ENCODE assay signal across 11 cellular contexts in genomic region chr15:48355377-48355776, GRCh38. TPM values are rescaled to one million over a fixed set of nuclear protein-coding genes. Genes with fewer than 3 reads are reported as not detected.
DNase-seq lines count a peak whose midpoint lies in the region; ATAC-seq and TF ChIP-seq lines count a peak whose summit lies in the region.
"Had no signal": no experiment of that assay in that cellular context is flagged by ENCODE, and none has a peak within 500 bp of the region (broad histone marks: within the 10 kb centered on the region; RNA-seq: fewer than 3 reads in every experiment).

No MANE protein-coding gene starts in this region.

- POLR2A ChIA-PET in activated CD4-positive, alpha-beta T cell treated with anti-CD3 and anti-CD28 coated beads, Interleukin-2, amount 10 ng/mL, durations not matched to agents 7 days and 5 days (lab: Charles Lee): no interaction called here

- TF ChIP-seq CTCF in Peyer's patch (IDR thresholded peaks at IDR 0.05): no peak

- H3K36me3 Mint-ChIP-seq in activated CD4-positive, alpha-beta T cell treated with anti-CD3 and anti-CD28 coated beads, Interleukin-2, amount 10 ng/mL, durations not matched to agents 7 days and 5 days (ENCODE audit: low read depth): no peaks in the 10 kb centered on the region

- no peak overlapping the region for H3K4me3 Mint-ChIP-seq in activated CD4-positive, alpha-beta T cell treated with anti-CD3 and anti-CD28 coated beads, Interleukin-2, amount 10 ng/mL, durations not matched to agents 7 days and 5 days
- H3K4me3 Mint-ChIP-seq: B cell had no signal

- peak overlapping the region; percentile 89 for H2AFZ ChIP-seq in ACC112 (ENCODE audit: low read length, unreplicated experiment)

- ATAC-seq in GM19452 (IDR thresholded peaks at IDR 0.05; ENCODE audit: unreplicated experiment): peak; percentile 73

- no peaks in the 10 kb centered on the region for H3K79me2 ChIP-seq in ACC112 (ENCODE audit: control insufficient read depth, insufficient read depth, low read length, unreplicated experiment)

- H3K27me3 ChIP-seq in ACC112 (ENCODE audit: insufficient read depth, low read length) (no peaks in the 10 kb centered on the region), Peyer's patch (no peaks in the 10 kb centered on the region)

- peaks cover 7% of the 10 kb centered on the region for H3K27me3 Mint-ChIP-seq in activated CD4-positive, alpha-beta T cell treated with anti-CD3 and anti-CD28 coated beads, Interleukin-2, amount 10 ng/mL, durations not matched to agents 7 days and 5 days

- DNase-seq in RPMI8226 (peak; percentile 50), kidney glomerular epithelial cell (lab: John Stamatoyannopoulos, UW) (peak; percentile 67), dermis blood vessel endothelial cell (no peak), Peyer's patch (no peak)
- DNase-seq in activated CD4-positive, alpha-beta T cell treated with anti-CD3 and anti-CD28 coated beads, Interleukin-2, amount 10 ng/mL, durations not matched to agents 7 days and 5 days: no peak
- DNase-seq in stimulated activated CD4-positive, alpha-beta T cell treated with anti-CD3 and anti-CD28 coated beads, Interleukin-4, amount 100 ng/mL, for 24 hours: no peak
- DNase-seq: NCI-H1105, T1000 had no signal

- H3K36me3 ChIP-seq in ACC112 (ENCODE audit: insufficient read depth, low read length) (no peaks in the 10 kb centered on the region), Peyer's patch (no peaks in the 10 kb centered on the region)

- H3K9me3 Mint-ChIP-seq in activated CD4-positive, alpha-beta T cell treated with anti-CD3 and anti-CD28 coated beads, Interleukin-2, amount 10 ng/mL, durations not matched to agents 7 days and 5 days: no peaks in the 10 kb centered on the region

- H3K27ac ChIP-seq in ACC112 (ENCODE audit: low read depth, low read length) (peak overlapping the region; percentile 85), Peyer's patch (no peak overlapping the region)

- peak overlapping the region; percentile 38; the same call in 1 of the 2 replicates for H3K4me3 ChIP-seq in ACC112 (ENCODE audit: low read depth, low read length)
- H3K4me3 ChIP-seq in Peyer's patch: no peak overlapping the region

- H3K27ac Mint-ChIP-seq in activated CD4-positive, alpha-beta T cell treated with anti-CD3 and anti-CD28 coated beads, Interleukin-2, amount 10 ng/mL, durations not matched to agents 7 days and 5 days: no peak overlapping the region
- H3K27ac Mint-ChIP-seq: B cell had no signal

- H3K4me1 ChIP-seq in ACC112 (ENCODE audit: control insufficient read depth, insufficient read depth, low read length, unreplicated experiment) (peaks cover 30% of the 10 kb centered on the region), Peyer's patch (no peaks in the 10 kb centered on the region)

- no peaks in the 10 kb centered on the region for H3K9me3 ChIP-seq in Peyer's patch

- H3K4me1 Mint-ChIP-seq in activated CD4-positive, alpha-beta T cell treated with anti-CD3 and anti-CD28 coated beads, Interleukin-2, amount 10 ng/mL, durations not matched to agents 7 days and 5 days: peaks cover 8% of the 10 kb centered on the region

- TF ChIP-seq POLR2A in Peyer's patch (IDR thresholded peaks at IDR 0.05): no peak

- CTCF ChIA-PET in activated CD4-positive, alpha-beta T cell treated with anti-CD3 and anti-CD28 coated beads, Interleukin-2, amount 10 ng/mL, durations not matched to agents 7 days and 5 days (lab: Charles Lee): interaction anchor here (1.4 kb wide), 1 partner anchor 29 kb away, joined by 3 read pairs; no protein-coding TSS in a partner anchor

RNA-seq across cellular contexts. Expression of gene DUT, which starts 24.1 kb away (rescaled TPM):
- total RNA-seq in dermis blood vessel endothelial cell: 49.8 and 58.4 TPM in 2 replicates
- total RNA-seq in Peyer's patch: 10 to 100 TPM; 13.7 to 97.4 (median 37.1) TPM
- total RNA-seq in activated CD4-positive, alpha-beta T cell treated with anti-CD3 and anti-CD28 coated beads, Interleukin-2, amount 10 ng/mL, durations not matched to agents 7 days and 5 days: 100 to 1,000 TPM; 291 to 308 TPM

Comparison
In these comparisons a context has a peak if more than half of its experiments do, and no peak if none do; other contexts are left out.
1. DNase-seq: peak in RPMI8226 (single experiment) and kidney glomerular epithelial cell (single experiment); none in dermis blood vessel endothelial cell (single experiment), Peyer's patch (0 of 3), activated CD4-positive, alpha-beta T cell treated with anti-CD3 and anti-CD28 coated beads, Interleukin-2, amount 10 ng/mL, durations not matched to agents 7 days and 5 days (single experiment) and stimulated activated CD4-positive, alpha-beta T cell treated with anti-CD3 and anti-CD28 coated beads, Interleukin-4, amount 100 ng/mL, for 24 hours (single experiment).